12 cellular contexts compared by ENCODE assay signal in genomic region chr20:1022871-1023270, GRCh38. TPM values are rescaled to one million over a fixed set of nuclear protein-coding genes. Genes with fewer than 3 reads are reported as not detected.
"Had no signal": no experiment of that assay in that cellular context is flagged by ENCODE, and none has a peak within 500 bp of the region (broad histone marks: within the 10 kb centered on the region; RNA-seq: fewer than 3 reads in every experiment).

No MANE protein-coding gene starts in this region.

- DNase-seq: GM23248, GOT3, H7, H9, HCEC 1CT, HFFc6 had no signal

- H2AFZ ChIP-seq: GM23248, GM23338 had no signal

- H3K4me3 ChIP-seq: GM23248, GM23338, HAP-1 had no signal

- H3K4me2 ChIP-seq: GM23338 had no signal

- H3K4me3 Mint-ChIP-seq: GM23338, H9, HFFc6 had no signal

- H3K27ac Mint-ChIP-seq: GM23338, H9, HFFc6 had no signal

- H3K27ac ChIP-seq: GM23248 had no signal

- H3K4me1 ChIP-seq: HAP-1 had no signal

- H3K4me1 Mint-ChIP-seq: GM23338 had no signal

- H3K9me3 ChIP-seq: HAP-1 had no signal

- FAIRE-seq: H1, H54 had no signal

- ATAC-seq: GM23338, HCT116 had no signal

- H3K36me3 ChIP-seq: HAP-1 had no signal

- H3K9ac ChIP-seq: GM23248 had no signal

- H3K9me3 Mint-ChIP-seq: GM23338, H9, HFFc6 had no signal

RNA-seq across cellular contexts. Expression of gene RSPO4, which starts 20.8 kb away (rescaled TPM):
- total RNA-seq: GM23248, H4, HFFc6 had no signal
